In the genomic region with DNA sequence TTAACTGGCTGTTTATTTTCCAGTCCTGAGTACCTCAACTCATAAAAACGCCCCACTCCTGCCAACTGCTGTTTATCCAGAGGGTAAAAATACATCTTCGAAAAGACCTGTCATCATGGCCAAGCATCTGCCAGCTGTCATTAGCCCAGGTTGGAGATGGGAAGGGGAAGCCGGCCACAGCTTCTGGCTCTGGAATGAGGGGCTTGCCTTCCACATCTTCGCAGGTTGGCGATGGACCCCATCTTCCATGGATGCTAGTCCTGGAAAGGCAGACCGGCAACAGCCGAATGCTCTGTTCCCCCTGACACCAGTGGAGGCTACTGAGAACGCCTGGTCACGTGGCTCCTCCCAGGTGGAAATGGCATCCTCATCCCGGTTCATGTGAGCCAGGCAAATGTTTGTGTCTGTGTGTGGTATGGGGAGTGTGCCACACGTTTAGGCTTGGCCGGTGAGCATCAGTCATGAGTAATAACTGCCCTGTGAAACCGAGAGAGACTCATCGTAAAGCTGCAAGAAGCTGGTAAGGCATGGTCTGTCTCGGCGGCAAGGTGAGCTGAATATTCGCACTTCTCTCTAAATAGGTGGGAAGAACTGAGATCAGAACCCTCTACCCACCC, we compare ENCODE assay signal across 1 cellular context.
TF ChIP-seq lines count a peak whose summit lies in the region.

No MANE protein-coding gene starts in this region.

TF ChIP-seq in IMR-90, 13 proteins besides CTCF, POLR2A, EP300 and RAD21:
- TF ChIP-seq NFE2L2 (IDR thresholded peaks at IDR 0.05; ENCODE audit: low read depth, low read length) = no peak
- no peak for TF ChIP-seq MAFK (IDR thresholded peaks at IDR 0.05; ENCODE audit: low read depth, low read length)
- TF ChIP-seq CEBPB (IDR thresholded peaks at IDR 0.05; ENCODE audit: low read depth, low read length) = no peak
- TF ChIP-seq BHLHE40 (IDR thresholded peaks at IDR 0.05; ENCODE audit: low read depth, low read length) = no peak
- TF ChIP-seq RCOR1 (IDR thresholded peaks at IDR 0.05; ENCODE audit: insufficient replicate concordance, low read length) = no peak
- TF ChIP-seq, protein P1, sequence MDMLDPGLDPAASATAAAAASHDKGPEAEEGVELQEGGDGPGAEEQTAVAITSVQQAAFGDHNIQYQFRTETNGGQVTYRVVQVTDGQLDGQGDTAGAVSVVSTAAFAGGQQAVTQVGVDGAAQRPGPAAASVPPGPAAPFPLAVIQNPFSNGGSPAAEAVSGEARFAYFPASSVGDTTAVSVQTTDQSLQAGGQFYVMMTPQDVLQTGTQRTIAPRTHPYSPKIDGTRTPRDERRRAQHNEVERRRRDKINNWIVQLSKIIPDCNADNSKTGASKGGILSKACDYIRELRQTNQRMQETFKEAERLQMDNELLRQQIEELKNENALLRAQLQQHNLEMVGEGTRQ (IDR thresholded peaks at IDR 0.05; ENCODE audit: low read depth, low read length) = no peak
- no peak for TF ChIP-seq CHD1 (IDR thresholded peaks at IDR 0.05; ENCODE audit: low read depth, low read length)
- no peak for TF ChIP-seq RFX5 (IDR thresholded peaks at IDR 0.05; ENCODE audit: low read depth, low read length)
- no peak for TF ChIP-seq SMC3 (IDR thresholded peaks at IDR 0.05; ENCODE audit: low read depth, low read length)
- no peak for TF ChIP-seq MAZ (IDR thresholded peaks at IDR 0.05; ENCODE audit: borderline replicate concordance, low read depth, low read length)
